25 cellular contexts compared by ENCODE assay signal in the genomic region with DNA sequence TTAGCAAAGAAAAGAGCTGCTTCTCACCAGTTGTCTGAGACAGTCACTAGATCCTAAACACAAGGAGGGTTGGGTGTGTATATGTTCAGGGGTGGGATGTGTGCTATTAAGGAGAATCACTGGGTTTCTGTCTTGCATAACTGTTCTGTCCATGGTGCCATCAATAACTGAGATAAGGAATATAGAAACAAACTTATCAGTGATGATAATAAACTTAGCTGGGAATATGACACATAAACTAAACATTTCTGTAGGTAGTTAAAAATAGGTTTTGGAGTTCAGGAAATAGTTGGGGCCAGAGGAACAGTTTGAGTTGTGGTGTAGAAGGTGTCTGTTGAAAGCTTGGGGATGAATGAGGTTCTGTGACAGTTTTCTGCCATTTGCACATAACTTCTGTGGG. TPM values are rescaled to one million over a fixed set of nuclear protein-coding genes. Genes with fewer than 3 reads are reported as not detected.
DNase-seq lines count a peak whose midpoint lies in the region; ATAC-seq and TF ChIP-seq lines count a peak whose summit lies in the region.
"Had no signal": no experiment of that assay in that cellular context is flagged by ENCODE, and none has a peak within 500 bp of the region (broad histone marks: within the 10 kb centered on the region; RNA-seq: fewer than 3 reads in every experiment).

No MANE protein-coding gene starts in this region.

- H3K27ac ChIP-seq in cardiac muscle cell (peak overlapping the region; percentile 47), right atrium auricular region (peak overlapping the region in 1 of 2 donors; percentile 64), left ventricle myocardium inferior (replicated peaks) (peak overlapping the region; percentile 63), thoracic aorta (peak overlapping the region; percentile 45 to 75), testis (peak overlapping the region in 1 of 2 donors; percentile 59)
- H3K27ac ChIP-seq: adrenal gland, ovary, spleen had no signal

- TF ChIP-seq POLR2A in testis (IDR thresholded peaks at IDR 0.05), result no peak

- H3K9me3 ChIP-seq in cardiac muscle cell (ENCODE audit: low read depth) (no peaks in the 10 kb centered on the region), right atrium auricular region (no peaks in the 10 kb centered on the region), left ventricle myocardium inferior (replicated peaks) (no peaks in the 10 kb centered on the region), thoracic aorta (no peaks in the 10 kb centered on the region), testis (no peaks in the 10 kb centered on the region)
- H3K9me3 ChIP-seq: adrenal gland, ovary, spleen had no signal

- intact Hi-C loops in left ventricle myocardium inferior (cut with micrococcal nuclease) (no loop called here), testis (cut with DNase I; ENCODE audit: low total_unique reads) (no loop called here)

- H3K36me3 ChIP-seq in cardiac muscle cell, result peaks cover 37% of the 10 kb centered on the region
- peaks cover 58% of the 10 kb centered on the region for H3K36me3 ChIP-seq in right atrium auricular region
- peaks cover 73% of the 10 kb centered on the region for H3K36me3 ChIP-seq in left ventricle myocardium inferior
- peaks cover 33% of the 10 kb centered on the region for H3K36me3 ChIP-seq in thoracic aorta
- H3K36me3 ChIP-seq in testis (ENCODE audit: low read depth, missing control alignments), result no peaks in the 10 kb centered on the region
- H3K36me3 ChIP-seq: ovary had no signal

- H3K27me3 ChIP-seq in cardiac muscle cell, result no peaks in the 10 kb centered on the region
- H3K27me3 ChIP-seq in right atrium auricular region, result no peaks in the 10 kb centered on the region
- no peaks in the 10 kb centered on the region for H3K27me3 ChIP-seq in left ventricle myocardium inferior (ENCODE audit: low read depth)
- no peaks in the 10 kb centered on the region for H3K27me3 ChIP-seq in thoracic aorta (replicated peaks; ENCODE audit: insufficient read depth)
- no peaks in the 10 kb centered on the region for H3K27me3 ChIP-seq in testis
- H3K27me3 ChIP-seq: adrenal gland, ovary, spleen had no signal

- peaks cover 7% of the 10 kb centered on the region for H3K4me1 ChIP-seq in cardiac muscle cell (ENCODE audit: low read depth)
- peaks cover 0 to 16% of the 10 kb centered on the region in 2 donors for H3K4me1 ChIP-seq in right atrium auricular region
- peaks cover 43% of the 10 kb centered on the region for H3K4me1 ChIP-seq in left ventricle myocardium inferior
- H3K4me1 ChIP-seq in thoracic aorta (ENCODE audit: control insufficient read depth in 1 of 2, low read depth in 2 of 2), result peaks cover 17 to 31% of the 10 kb centered on the region in 2 donors
- H3K4me1 ChIP-seq in testis, result peaks cover 8% of the 10 kb centered on the region
- H3K4me1 ChIP-seq: spleen had no signal

- no peak for DNase-seq in cardiac muscle cell (ENCODE audit: low read depth in 1 of 2, low spot score in 1 of 2)
- DNase-seq in right atrium auricular region (ENCODE audit: low spot score), result no peak
- peak; percentile 75 for DNase-seq in amniotic epithelial cell (ENCODE audit: low read depth)
- no peak for DNase-seq in left ventricle myocardium inferior
- DNase-seq in thoracic aorta (ENCODE audit: low spot score), result no peak
- no peak for DNase-seq in stimulated activated CD4-positive, alpha-beta T cell treated with anti-CD3 and anti-CD28 coated beads, Interleukin-2, amount 100 ng/mL, for 48 hours
- no peak for DNase-seq in testis
- DNase-seq: activated naive CD4-positive, alpha-beta T cell treated with Interleukin-2 at 50 U/mL for 16 hours; activated T-cell treated with anti-CD3 and anti-CD28 coated beads, Interleukin-2, amount 50 U/mL, for 48 hours; adrenal gland; endodermal cell; NCI-H1048; NCI-H187; NCI-H524 treated with DMSO at 0.1 percent for 48 hours; nephron progenitor cell; NK-92 treated with Interleukin-12 subunit alpha and Interleukin-12 subunit beta, amount 100 ng/mL, for 24 hours; ovary; retina; spleen; substantia nigra; T-helper 1 cell had no signal

- H3K4me3 ChIP-seq in cardiac muscle cell (no peak overlapping the region), right atrium auricular region (no peak overlapping the region), left ventricle myocardium inferior (no peak overlapping the region), thoracic aorta (peak overlapping the region; percentile 24), testis (no peak overlapping the region)
- H3K4me3 ChIP-seq: adrenal gland, lung, ovary, spleen had no signal

- no peak for TF ChIP-seq CTCF in cardiac muscle cell (IDR thresholded peaks at IDR 0.05; ENCODE audit: low read depth, low read length)
- TF ChIP-seq CTCF in right atrium auricular region (IDR thresholded peaks at IDR 0.05), result no peak
- no peak for TF ChIP-seq CTCF in left ventricle myocardium inferior (IDR thresholded peaks at IDR 0.05; ENCODE audit: borderline replicate concordance)
- no peak for TF ChIP-seq CTCF in thoracic aorta (IDR thresholded peaks at IDR 0.05)
- TF ChIP-seq CTCF in testis (IDR thresholded peaks at IDR 0.05), result no peak

- ATAC-seq in thoracic aorta (ENCODE audit: insufficient number of reproducible peaks, low FRiP score, low read depth) (no peak), HG03025 (IDR thresholded peaks at IDR 0.05; ENCODE audit: low FRiP score, unreplicated experiment) (no peak)
- ATAC-seq: activated CD4-positive, CD25-positive, alpha-beta regulatory T cell treated with anti-CD3 and anti-CD28 coated beads, Interleukin-2, amount 50 U/mL, for 24 hours; HepG2 had no signal

RNA-seq across cellular contexts. Expression of gene NAPG, which starts 17.4 kb away (rescaled TPM):
- 18.4 and 21.7 TPM in 2 replicates for total RNA-seq in cardiac muscle cell
- polyA plus RNA-seq in cardiac muscle cell, result 26.5 and 28.2 TPM in 2 replicates
- total RNA-seq in right atrium auricular region, result 10 to 100 TPM; 39.0 to 43.5 TPM
- 31.2 TPM for total RNA-seq in left ventricle myocardium inferior
- total RNA-seq in thoracic aorta, result 10 to 100 TPM; 30.1 to 47.8 TPM
- total RNA-seq in testis, result 10 to 100 TPM; 33.5 to 40.3 TPM
- 19.5 TPM for polyA plus RNA-seq in testis (ENCODE audit: insufficient read depth, low read depth, low replicate concordance)
